Comparison of ENCODE assay signal across 1 cellular context in the genomic region with DNA sequence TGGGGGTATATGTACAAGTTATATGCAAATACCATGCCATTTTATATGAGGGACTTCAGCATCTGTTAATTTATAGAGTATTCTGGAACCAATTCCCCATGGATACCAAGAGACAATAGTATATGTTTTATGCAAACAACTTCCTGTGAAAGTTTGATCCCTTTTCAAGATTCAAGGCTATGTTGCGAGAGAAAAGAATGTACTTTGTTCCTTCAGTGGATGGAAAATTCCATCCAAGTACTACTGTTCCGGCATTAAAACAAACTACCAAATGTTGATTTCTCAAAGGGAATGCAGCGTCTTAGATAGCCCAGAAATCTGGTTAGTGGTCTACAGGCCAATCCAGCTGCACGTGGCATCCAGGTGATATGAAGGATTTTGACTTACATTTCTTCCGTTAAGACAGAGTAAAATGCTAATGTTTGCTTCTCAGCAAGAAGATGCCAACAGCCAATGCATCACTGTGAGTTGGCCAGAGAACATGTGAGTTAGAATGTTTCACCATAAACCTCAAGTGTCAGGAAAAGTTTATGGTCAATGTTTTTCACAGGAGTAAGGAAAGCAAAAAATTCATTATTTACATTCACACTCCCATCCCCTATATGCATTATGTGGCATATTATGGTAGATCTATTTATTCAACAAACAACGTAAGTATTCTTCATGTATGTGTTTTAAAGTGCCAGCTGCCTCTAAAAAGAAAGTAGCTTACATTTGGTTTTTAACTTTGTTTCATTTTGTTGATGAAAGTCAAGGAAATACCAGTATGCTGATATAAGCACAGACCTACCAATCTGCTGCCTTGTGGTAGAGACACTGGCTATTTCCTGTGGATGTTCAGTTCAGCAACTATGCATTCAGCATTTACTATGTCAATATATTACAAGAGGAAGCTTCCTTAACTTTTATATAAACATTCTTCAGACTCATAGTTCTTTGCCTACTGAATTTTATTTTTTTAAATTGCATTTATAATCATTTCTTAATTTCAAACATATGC.
A peak's percentile ranks its signal among the peaks of the same experiment; 100 is the strongest.
TF ChIP-seq lines count a peak whose summit lies in the region.

No MANE protein-coding gene starts in this region.

TF ChIP-seq in HepG2, 621 proteins besides CTCF, POLR2A, EP300 and RAD21:
- no peak for TF ChIP-seq SOX13 (IDR thresholded peaks at IDR 0.05)
- TF ChIP-seq SOX13 (CRISPR knock-in tag; conservative IDR thresholded peaks at IDR 0.05 in 1 of 2, IDR thresholded peaks at IDR 0.05 in 1 of 2): peak in 1 of 2 experiments; percentile 74; a peak in 1 of 4 replicates
- TF ChIP-seq, protein P1, sequence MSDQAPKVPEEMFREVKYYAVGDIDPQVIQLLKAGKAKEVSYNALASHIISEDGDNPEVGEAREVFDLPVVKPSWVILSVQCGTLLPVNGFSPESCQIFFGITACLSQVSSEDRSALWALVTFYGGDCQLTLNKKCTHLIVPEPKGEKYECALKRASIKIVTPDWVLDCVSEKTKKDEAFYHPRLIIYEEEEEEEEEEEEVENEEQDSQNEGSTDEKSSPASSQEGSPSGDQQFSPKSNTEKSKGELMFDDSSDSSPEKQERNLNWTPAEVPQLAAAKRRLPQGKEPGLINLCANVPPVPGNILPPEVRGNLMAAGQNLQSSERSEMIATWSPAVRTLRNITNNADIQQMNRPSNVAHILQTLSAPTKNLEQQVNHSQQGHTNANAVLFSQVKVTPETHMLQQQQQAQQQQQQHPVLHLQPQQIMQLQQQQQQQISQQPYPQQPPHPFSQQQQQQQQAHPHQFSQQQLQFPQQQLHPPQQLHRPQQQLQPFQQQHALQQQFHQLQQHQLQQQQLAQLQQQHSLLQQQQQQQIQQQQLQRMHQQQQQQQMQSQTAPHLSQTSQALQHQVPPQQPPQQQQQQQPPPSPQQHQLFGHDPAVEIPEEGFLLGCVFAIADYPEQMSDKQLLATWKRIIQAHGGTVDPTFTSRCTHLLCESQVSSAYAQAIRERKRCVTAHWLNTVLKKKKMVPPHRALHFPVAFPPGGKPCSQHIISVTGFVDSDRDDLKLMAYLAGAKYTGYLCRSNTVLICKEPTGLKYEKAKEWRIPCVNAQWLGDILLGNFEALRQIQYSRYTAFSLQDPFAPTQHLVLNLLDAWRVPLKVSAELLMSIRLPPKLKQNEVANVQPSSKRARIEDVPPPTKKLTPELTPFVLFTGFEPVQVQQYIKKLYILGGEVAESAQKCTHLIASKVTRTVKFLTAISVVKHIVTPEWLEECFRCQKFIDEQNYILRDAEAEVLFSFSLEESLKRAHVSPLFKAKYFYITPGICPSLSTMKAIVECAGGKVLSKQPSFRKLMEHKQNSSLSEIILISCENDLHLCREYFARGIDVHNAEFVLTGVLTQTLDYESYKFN (CRISPR knock-in tag; conservative IDR thresholded peaks at IDR 0.05): peak; percentile 46; the same call in 1 of the 2 replicates
- TF ChIP-seq ZNF644 (CRISPR knock-in tag; IDR thresholded peaks at IDR 0.05; ENCODE audit: low read depth): 0 out of 2 replicates have a peak, but pooled peaks have one; percentile 3
- peak; percentile 45; the same call in 1 of the 2 replicates for TF ChIP-seq GATAD2A (CRISPR knock-in tag; IDR thresholded peaks at IDR 0.05)
- TF ChIP-seq ARHGAP35 (CRISPR knock-in tag; IDR thresholded peaks at IDR 0.05; ENCODE audit: borderline replicate concordance): no peak
- TF ChIP-seq SOX5 (CRISPR knock-in tag; IDR thresholded peaks at IDR 0.05; ENCODE audit: borderline replicate concordance): peak; percentile 30; the same call in 1 of the 2 replicates
- TF ChIP-seq ZNF260 (CRISPR knock-in tag; IDR thresholded peaks at IDR 0.05; ENCODE audit: borderline replicate concordance, low read depth): no peak
- no peak for TF ChIP-seq SOX6 (IDR thresholded peaks at IDR 0.05)
- TF ChIP-seq SOX6 (CRISPR knock-in tag; IDR thresholded peaks at IDR 0.05): peak; percentile 48
- TF ChIP-seq HNF4A (CRISPR knock-in tag; IDR thresholded peaks at IDR 0.05): peak; percentile 51
